ENCODE assay signal across 24 cellular contexts in the genomic region with DNA sequence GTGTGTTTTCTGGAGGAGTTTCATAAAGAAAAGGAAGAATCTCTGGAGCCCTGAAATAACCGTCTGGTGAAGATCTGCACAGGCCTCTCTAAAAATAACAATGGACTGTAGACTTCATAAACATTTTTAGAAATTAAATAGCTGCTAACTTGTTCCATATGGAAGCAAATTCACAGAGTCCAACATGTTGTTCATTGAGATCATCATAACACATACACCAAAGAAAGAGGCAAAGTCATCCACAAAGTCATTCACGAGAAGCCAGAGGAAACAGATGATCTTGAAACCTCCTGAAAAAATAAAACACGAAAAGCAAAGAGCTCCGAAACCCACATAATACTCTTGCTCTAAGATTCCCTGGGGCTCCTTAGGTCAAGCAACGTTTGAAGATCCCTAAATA.
"Had no signal": no experiment of that assay in that cellular context is flagged by ENCODE, and none has a peak within 500 bp of the region (broad histone marks: within the 10 kb centered on the region; RNA-seq: fewer than 3 reads in every experiment).

No MANE protein-coding gene starts in this region.

- H3K4me3 ChIP-seq: colonic mucosa, lower lobe of right lung, transverse colon, uterus had no signal

- H3K9me3 ChIP-seq: colonic mucosa, lower lobe of right lung, transverse colon, uterus had no signal

- H3K36me3 ChIP-seq: brain microvascular endothelial cell, colonic mucosa, lower lobe of right lung, transverse colon, uterus had no signal

- H3K9me3 Mint-ChIP-seq: activated CD4-positive, alpha-beta T cell treated with anti-CD3 and anti-CD28 coated beads, Interleukin-2, amount 10 ng/mL, durations not matched to agents 7 days and 5 days; activated naive CD4-positive, alpha-beta T cell treated with anti-CD3 and anti-CD28 coated beads, Interleukin-2, amount 10 ng/mL, durations not matched to agents 7 days and 5 days; activated naive CD8-positive, alpha-beta T cell treated with anti-CD3 and anti-CD28 coated beads, Interleukin-2, amount 50 U/mL, for 24 hours; central memory CD8-positive, alpha-beta T cell; natural killer cell had no signal

- H3K27ac ChIP-seq: brain microvascular endothelial cell, colonic mucosa, lower lobe of right lung, transverse colon, uterus had no signal

- H3K4me1 Mint-ChIP-seq: activated CD4-positive, alpha-beta T cell treated with anti-CD3 and anti-CD28 coated beads, Interleukin-2, amount 10 ng/mL, durations not matched to agents 7 days and 5 days; activated naive CD4-positive, alpha-beta T cell treated with anti-CD3 and anti-CD28 coated beads, Interleukin-2, amount 10 ng/mL, durations not matched to agents 7 days and 5 days; activated naive CD8-positive, alpha-beta T cell treated with anti-CD3 and anti-CD28 coated beads, Interleukin-2, amount 50 U/mL, for 24 hours; central memory CD8-positive, alpha-beta T cell; natural killer cell had no signal

- H3K27me3 Mint-ChIP-seq: activated naive CD4-positive, alpha-beta T cell treated with anti-CD3 and anti-CD28 coated beads, Interleukin-2, amount 10 ng/mL, durations not matched to agents 7 days and 5 days; activated naive CD8-positive, alpha-beta T cell treated with anti-CD3 and anti-CD28 coated beads, Interleukin-2, amount 50 U/mL, for 24 hours; central memory CD8-positive, alpha-beta T cell had no signal

- H3K36me3 Mint-ChIP-seq: activated naive CD4-positive, alpha-beta T cell treated with anti-CD3 and anti-CD28 coated beads, Interleukin-2, amount 10 ng/mL, durations not matched to agents 7 days and 5 days; natural killer cell had no signal

- DNase-seq: activated CD4-positive, alpha-beta T cell treated with anti-CD3 and anti-CD28 coated beads, Interleukin-2, amount 10 ng/mL, durations not matched to agents 7 days and 5 days; activated CD8-positive, alpha-beta memory T cell treated with anti-CD3 and anti-CD28 coated beads, Interleukin-2, amount 50 U/mL, for 4 hours; activated CD8-positive, alpha-beta T cell treated with anti-CD3 and anti-CD28 coated beads, Interleukin-2, amount 10 ng/mL, durations not matched to agents 7 days and 5 days; activated effector memory CD4-positive, alpha-beta T cell treated with Interleukin-2 at 50 U/mL for 16 hours; activated naive CD4-positive, alpha-beta T cell treated with anti-CD3 and anti-CD28 coated beads, Interleukin-2, amount 10 ng/mL, durations not matched to agents 7 days and 5 days; activated naive CD8-positive, alpha-beta T cell treated with anti-CD3 and anti-CD28 coated beads, Interleukin-2, amount 50 U/mL, for 24 hours; activated T-cell treated with anti-CD3 and anti-CD28 coated beads, Interleukin-2, amount 50 U/mL, for 48 hours; aorta; brain microvascular endothelial cell; colonic mucosa; islet precursor cell; left colon; lower lobe of right lung; natural killer cell; retina; stimulated activated CD4-positive, alpha-beta T cell treated with anti-CD3 and anti-CD28 coated beads, Interleukin-12 subunit alpha, Interleukin-12 subunit beta, amount 100 ng/mL, for 4 hours; stimulated activated CD4-positive, alpha-beta T cell treated with anti-CD3 and anti-CD28 coated beads, Interleukin-2, amount 100 ng/mL, for 24 hours; stimulated activated naive CD4-positive, alpha-beta T cell treated with Interleukin-2 at 50 U/mL for 16 hours; substantia nigra; T-helper 1 cell; T1000; transverse colon; uterus had no signal

- H3K4me1 ChIP-seq: colonic mucosa, lower lobe of right lung, transverse colon, uterus had no signal

- ATAC-seq: activated CD8-positive, alpha-beta T cell treated with anti-CD3 and anti-CD28 coated beads, Interleukin-2, amount 10 ng/mL, durations not matched to agents 7 days and 5 days; activated naive CD8-positive, alpha-beta T cell treated with anti-CD3 and anti-CD28 coated beads, Interleukin-2, amount 50 U/mL, for 24 hours; left colon; lower lobe of right lung; natural killer cell had no signal

- H3K27me3 ChIP-seq: brain microvascular endothelial cell, colonic mucosa, transverse colon, uterus had no signal

- H3K4me3 Mint-ChIP-seq: activated CD4-positive, alpha-beta T cell treated with anti-CD3 and anti-CD28 coated beads, Interleukin-2, amount 10 ng/mL, durations not matched to agents 7 days and 5 days; activated CD8-positive, alpha-beta T cell treated with anti-CD3 and anti-CD28 coated beads, Interleukin-2, amount 10 ng/mL, durations not matched to agents 7 days and 5 days; activated naive CD4-positive, alpha-beta T cell treated with anti-CD3 and anti-CD28 coated beads, Interleukin-2, amount 10 ng/mL, durations not matched to agents 7 days and 5 days; activated naive CD8-positive, alpha-beta T cell treated with anti-CD3 and anti-CD28 coated beads, Interleukin-2, amount 50 U/mL, for 24 hours; central memory CD8-positive, alpha-beta T cell; natural killer cell had no signal

- H3K27ac Mint-ChIP-seq: activated CD4-positive, alpha-beta T cell treated with anti-CD3 and anti-CD28 coated beads, Interleukin-2, amount 10 ng/mL, durations not matched to agents 7 days and 5 days; activated CD8-positive, alpha-beta T cell treated with anti-CD3 and anti-CD28 coated beads, Interleukin-2, amount 10 ng/mL, durations not matched to agents 7 days and 5 days; activated naive CD4-positive, alpha-beta T cell treated with anti-CD3 and anti-CD28 coated beads, Interleukin-2, amount 10 ng/mL, durations not matched to agents 7 days and 5 days; activated naive CD8-positive, alpha-beta T cell treated with anti-CD3 and anti-CD28 coated beads, Interleukin-2, amount 50 U/mL, for 24 hours; natural killer cell had no signal
